In the genomic region with DNA sequence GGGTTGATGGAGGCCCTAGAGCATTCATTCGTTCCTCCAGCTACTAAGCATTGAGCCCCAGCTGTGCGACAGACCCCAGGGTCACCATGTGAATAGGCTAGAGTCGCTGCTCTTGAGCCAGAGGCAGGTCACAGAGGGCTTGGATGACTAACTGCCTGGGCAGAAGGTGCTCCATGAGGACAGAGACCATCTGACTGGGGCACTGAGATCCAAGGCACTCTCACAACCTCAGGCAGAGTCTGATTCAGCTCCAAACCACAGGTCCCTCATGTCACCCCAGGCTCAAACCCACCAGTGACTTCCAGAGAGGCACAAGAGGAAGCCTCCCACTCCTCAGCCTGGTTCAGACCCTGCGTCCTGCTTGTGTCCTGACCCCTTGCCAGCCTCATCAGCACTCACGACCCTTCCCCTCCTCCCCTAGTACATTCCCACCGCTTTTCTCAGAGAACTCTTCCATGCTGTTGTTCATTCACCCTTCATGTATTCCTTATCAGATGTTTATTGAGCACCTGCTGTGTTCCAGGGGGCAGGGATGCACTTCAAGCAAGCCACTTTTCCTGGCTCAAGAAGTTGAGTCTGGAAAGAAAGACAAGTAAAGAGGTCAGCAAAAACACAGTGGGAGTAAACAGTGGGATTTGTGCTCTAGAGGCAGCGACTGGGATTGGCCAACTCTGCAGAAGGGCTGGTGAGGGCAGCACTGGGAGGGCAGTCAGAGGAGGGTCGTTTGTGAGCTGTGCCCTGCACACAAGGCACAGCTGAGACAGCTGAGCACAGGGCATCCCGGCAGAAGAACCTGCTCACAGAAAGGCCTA, we compare ENCODE assay signal across 23 cellular contexts. TPM values are rescaled to one million over a fixed set of nuclear protein-coding genes. Genes with fewer than 3 reads are reported as not detected.
DNase-seq lines count a peak whose midpoint lies in the region; ATAC-seq, FAIRE-seq and TF ChIP-seq lines count a peak whose summit lies in the region.
"Had no signal": no experiment of that assay in that cellular context is flagged by ENCODE, and none has a peak within 500 bp of the region (broad histone marks: within the 10 kb centered on the region; RNA-seq: fewer than 3 reads in every experiment).

No MANE protein-coding gene starts in this region.

- no peaks in the 10 kb centered on the region for H3K9me3 ChIP-seq in heart left ventricle
- H3K9me3 ChIP-seq: BE2C, HAP-1 had no signal

- H3K4me1 ChIP-seq in heart left ventricle (peaks cover 0 to 89% (median 59%) of the 10 kb centered on the region in 12 donors), urinary bladder (ENCODE audit: insufficient read depth) (peaks cover 3% of the 10 kb centered on the region)
- H3K4me1 ChIP-seq: HAP-1 had no signal

- H3K27ac ChIP-seq in heart left ventricle (peak overlapping the region in 8 of 12 donors; percentile 10 to 77 (median 58)), dorsolateral prefrontal cortex (peak overlapping the region in 53 of 59 donors; percentile 24 to 98 (median 90)), urinary bladder (ENCODE audit: low read depth) (peak overlapping the region; percentile 48)
- H3K27ac ChIP-seq: KMS-11 had no signal

- H3K27ac Mint-ChIP-seq in neural crest cell (ENCODE audit: unreplicated experiment) = peak overlapping the region; percentile 66
- H3K27ac Mint-ChIP-seq: activated naive CD8-positive, alpha-beta T cell treated with anti-CD3 and anti-CD28 coated beads, Interleukin-2, amount 50 U/mL, for 24 hours; activated T-helper 2 cell treated with anti-CD3 and anti-CD28 coated beads, Interferon-gamma antibody, Interleukin-2, Interleukin-4, amounts not matched to agents 10 μg/mL and 5 μg/mL and 100 μg/mL, durations not matched to agents 14 hours and 24 hours and 36 hours; stimulated activated naive CD8-positive, alpha-beta T cell treated with anti-CD3 and anti-CD28 coated beads, Interleukin-15, Interleukin-2, amounts not matched to agents 100 ng/mL and 50 ng/mL, for 24 hours had no signal

- DNase-seq in heart left ventricle (peak in 1 of 5 donors; percentile 31), left cardiac atrium (no peak), dorsolateral prefrontal cortex (no peak), neural crest cell (ENCODE audit: low read depth, low spot score) (no peak), RCC 7860 (ENCODE audit: low spot score) (no peak), cerebellum (ENCODE audit: low spot score) (no peak)
- DNase-seq: 8988T; activated naive CD8-positive, alpha-beta T cell treated with anti-CD3 and anti-CD28 coated beads, Interleukin-2, amount 50 U/mL, for 24 hours; BE2C; EL; midbrain; NCI-H1105 treated with DMSO at 0.1 percent for 48 hours; T1000 had no signal

- H3K4me3 ChIP-seq in heart left ventricle = no peak overlapping the region
- H3K4me3 ChIP-seq in dorsolateral prefrontal cortex = no peak overlapping the region
- H3K4me3 ChIP-seq in urinary bladder (ENCODE audit: low read depth, low read length) = no peak overlapping the region
- H3K4me3 ChIP-seq: HAP-1 had no signal

- no peaks in the 10 kb centered on the region for H3K36me3 Mint-ChIP-seq in neural crest cell (ENCODE audit: low read depth)

- intact Hi-C loops in heart left ventricle (cut with DNase I) = loop anchor here in 2 of 10 donors (5.0 kb wide), 1 partner anchor 38 kb away; no protein-coding TSS in a partner anchor
- intact Hi-C loops in left cardiac atrium (cut with DNase I) = no loop called here
- intact Hi-C loops in dorsolateral prefrontal cortex (cut with DNase I) = loop anchor here in 1 of 2 donors (10.0 kb wide), 1 partner anchor 555 kb away; no protein-coding TSS in a partner anchor

- ATAC-seq in heart left ventricle (no peak), left cardiac atrium (no peak), GM19351 (IDR thresholded peaks at IDR 0.05; ENCODE audit: unreplicated experiment) (no peak)
- ATAC-seq: activated naive CD8-positive, alpha-beta T cell treated with anti-CD3 and anti-CD28 coated beads, Interleukin-2, amount 50 U/mL, for 24 hours; SK-N-SH treated with all-trans-retinoic acid at 6 μM for 48 hours had no signal

- TF ChIP-seq CTCF in heart left ventricle (IDR thresholded peaks at IDR 0.05) (no peak), dorsolateral prefrontal cortex (IDR thresholded peaks at IDR 0.05 in 54 of 56, conservative IDR thresholded peaks at IDR 0.05 in 2 of 56; ENCODE audit: low read depth in 1 of 56, partially characterized antibody in 56 of 56) (peak in 3 of 56 donors; percentile 13 to 27 (median 19)), neural crest cell (conservative IDR thresholded peaks at IDR 0.05) (no peak)

- no peaks in the 10 kb centered on the region for H3K9me3 Mint-ChIP-seq in neural crest cell
- H3K9me3 Mint-ChIP-seq: activated naive CD8-positive, alpha-beta T cell treated with anti-CD3 and anti-CD28 coated beads, Interleukin-2, amount 50 U/mL, for 24 hours; activated T-helper 2 cell treated with anti-CD3 and anti-CD28 coated beads, Interferon-gamma antibody, Interleukin-2, Interleukin-4, amounts not matched to agents 10 μg/mL and 5 μg/mL and 100 μg/mL, durations not matched to agents 14 hours and 24 hours and 36 hours; central memory CD8-positive, alpha-beta T cell; stimulated activated naive CD8-positive, alpha-beta T cell treated with anti-CD3 and anti-CD28 coated beads, Interleukin-15, Interleukin-2, amounts not matched to agents 100 ng/mL and 50 ng/mL, for 24 hours had no signal

- TF ChIP-seq POLR2A in heart left ventricle (IDR thresholded peaks at IDR 0.05) = no peak

- no peaks in the 10 kb centered on the region for H3K27me3 ChIP-seq in heart left ventricle
- H3K27me3 ChIP-seq in dorsolateral prefrontal cortex = no peaks in the 10 kb centered on the region
- H3K27me3 ChIP-seq: BE2C had no signal

- no peaks in the 10 kb centered on the region for H3K27me3 Mint-ChIP-seq in neural crest cell (ENCODE audit: low read depth)

- H3K36me3 ChIP-seq in heart left ventricle (peaks cover 0 to 20% (median 0%) of the 10 kb centered on the region in 9 donors), urinary bladder (ENCODE audit: insufficient read depth) (no peaks in the 10 kb centered on the region)
- H3K36me3 ChIP-seq: BE2C, HAP-1 had no signal

- no peak for FAIRE-seq in RCC 7860 (lab: Jason Lieb, UNC)
- FAIRE-seq: endometrium, GM19239 had no signal

- peaks cover 55% of the 10 kb centered on the region for H3K4me1 Mint-ChIP-seq in neural crest cell

- no peak overlapping the region for H3K4me3 Mint-ChIP-seq in neural crest cell
- H3K4me3 Mint-ChIP-seq: activated naive CD8-positive, alpha-beta T cell treated with anti-CD3 and anti-CD28 coated beads, Interleukin-2, amount 50 U/mL, for 24 hours; central memory CD8-positive, alpha-beta T cell; stimulated activated naive CD8-positive, alpha-beta T cell treated with anti-CD3 and anti-CD28 coated beads, Interleukin-15, Interleukin-2, amounts not matched to agents 100 ng/mL and 50 ng/mL, for 24 hours had no signal

- 78 to 81% (median 79%) methylated on average over 6 to 9 of the region's 9 CpGs for whole genome bisulfite sequencing in heart left ventricle, 4 donors
- 65% methylated on average over 9 of the region's 9 CpGs for WGBS in urinary bladder

RNA-seq across cellular contexts. Expression of gene OAF, which starts 9.3 kb away (rescaled TPM):
- 10 to 100 TPM; 10.3 to 41.9 (median 19.9) TPM for total RNA-seq in heart left ventricle
- polyA plus RNA-seq in heart left ventricle = 10 to 100 TPM; 11.9 to 26.4 TPM
- 10 to 100 TPM; 32.9 to 59.6 TPM for total RNA-seq in left cardiac atrium
- 10 to 100 TPM; 14.2 to 80.0 (median 30.6) TPM for total RNA-seq in dorsolateral prefrontal cortex
- 40.2 and 41.3 TPM in 2 replicates for total RNA-seq in neural crest cell
- 25.5 TPM for total RNA-seq in urinary bladder
- 50.2 TPM for polyA plus RNA-seq in urinary bladder
- total RNA-seq in cerebellum = 3.0 TPM

RNA-seq across cellular contexts. Expression of gene POU2F3, which starts 19.8 kb away (rescaled TPM):
- total RNA-seq in heart left ventricle = under 1 TPM in 1 of 9 donors, not detected in 8; 0.15 TPM
- not detected for polyA plus RNA-seq in heart left ventricle
- total RNA-seq in left cardiac atrium = not detected
- 1 to 10 TPM in 4 of 120 experiments, under 1 TPM in 23, not detected in 93; 0.12 to 2.2 (median 0.46) TPM for total RNA-seq in dorsolateral prefrontal cortex
- not detected in 2 replicates for total RNA-seq in neural crest cell
- 0.58 TPM for total RNA-seq in urinary bladder
- polyA plus RNA-seq in urinary bladder = 0.44 TPM
- 0.27 TPM for total RNA-seq in cerebellum
- total RNA-seq: activated T-helper 2 cell treated with anti-CD3 and anti-CD28 coated beads, Interferon-gamma antibody, Interleukin-2, Interleukin-4, amounts not matched to agents 10 μg/mL and 5 μg/mL and 100 μg/mL, durations not matched to agents 14 hours and 24 hours and 36 hours had no signal
